30 cellular contexts compared by ENCODE assay signal in the genomic region with DNA sequence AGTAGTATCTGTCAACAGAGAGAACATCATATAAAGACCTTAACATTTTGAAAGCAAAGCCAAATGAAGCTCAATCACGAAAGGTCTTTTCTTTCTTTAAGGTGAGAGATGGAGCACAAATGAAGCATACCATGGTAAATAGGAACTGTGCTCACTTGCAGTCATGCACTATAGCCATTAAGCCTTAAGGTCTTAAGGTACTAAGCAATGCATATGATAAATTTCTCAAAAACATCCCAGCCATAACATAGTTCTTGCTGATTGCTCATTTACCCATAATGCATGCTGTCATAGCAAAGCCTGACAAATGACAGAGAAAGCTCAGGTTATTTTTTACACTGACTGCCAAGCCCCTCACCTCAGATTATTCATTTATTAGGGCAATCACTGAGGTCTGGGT.
DNase-seq lines count a peak whose midpoint lies in the region; ATAC-seq and TF ChIP-seq lines count a peak whose summit lies in the region.
"Had no signal": no experiment of that assay in that cellular context is flagged by ENCODE, and none has a peak within 500 bp of the region (broad histone marks: within the 10 kb centered on the region; RNA-seq: fewer than 3 reads in every experiment).

No MANE protein-coding gene starts in this region.

- H3K27me3 ChIP-seq in CD8-positive, alpha-beta memory T cell (ENCODE audit: insufficient read depth, low read length, poor library complexity, severe bottlenecking): no peaks in the 10 kb centered on the region
- H3K27me3 ChIP-seq: BLaER1; BLaER1 treated with 17β-estradiol and CSF1 and Interleukin-3, amounts not matched to agents 10 nM and 100 nM had no signal

- H3K4me1 ChIP-seq in HEK293 (ENCODE audit: control insufficient read depth, insufficient read depth, low read length): no peaks in the 10 kb centered on the region; the same call in 1 of the 2 replicates
- H3K4me1 ChIP-seq in CD8-positive, alpha-beta memory T cell (ENCODE audit: insufficient read depth, low read length): no peaks in the 10 kb centered on the region
- H3K4me1 ChIP-seq: A549; BE2C; BLaER1; BLaER1 treated with 17β-estradiol and CSF1 and Interleukin-3, amounts not matched to agents 10 nM and 100 nM; Caco-2 had no signal

- no peak overlapping the region for H3K27ac ChIP-seq in HEK293 (ENCODE audit: extremely low read depth, low read depth, low read length)
- H3K27ac ChIP-seq in CD8-positive, alpha-beta memory T cell (ENCODE audit: low read depth, low read length): no peak overlapping the region
- H3K27ac ChIP-seq: 22Rv1; A549; BLaER1; BLaER1 treated with 17β-estradiol and CSF1 and Interleukin-3, amounts not matched to agents 10 nM and 100 nM; C4-2B had no signal

- no peak overlapping the region for H3K4me3 Mint-ChIP-seq in CD8-positive, alpha-beta memory T cell
- H3K4me3 Mint-ChIP-seq: B cell; CD14-positive monocyte; CD4-positive, alpha-beta memory T cell; CD4-positive, alpha-beta T cell; CD4-positive, CD25-positive, alpha-beta regulatory T cell; CD8-positive, alpha-beta T cell had no signal

- no peaks in the 10 kb centered on the region for H3K4me1 Mint-ChIP-seq in CD8-positive, alpha-beta memory T cell
- H3K4me1 Mint-ChIP-seq: B cell; CD14-positive monocyte; CD4-positive, alpha-beta memory T cell; CD4-positive, CD25-positive, alpha-beta regulatory T cell had no signal

- DNase-seq in stimulated activated CD4-positive, alpha-beta T cell treated with anti-CD3 and anti-CD28 coated beads, Interleukin-4, amount 100 ng/mL, for 24 hours: no peak
- DNase-seq in CD8-positive, alpha-beta memory T cell: no peak
- DNase-seq: 8988T; ACHN; AML-193; BE2C; C1 segment of cervical spinal cord; Caco-2; Calu3; CD4-positive, alpha-beta memory T cell; CD4-positive, alpha-beta T cell; CD4-positive, CD25-positive, alpha-beta regulatory T cell; CD8-positive, alpha-beta T cell; COR-L47; DMS 273 treated with DMSO at 0.1 percent for 48 hours; DMS153; DMS53; DMS79; DMS79 treated with DMSO at 0.1 percent for 48 hours; DND-41; EL had no signal

- H3K9me3 Mint-ChIP-seq in CD8-positive, alpha-beta memory T cell: peaks cover 0 to 7% (median 2%) of the 10 kb centered on the region in 5 donors
- H3K9me3 Mint-ChIP-seq: CD8-positive, alpha-beta T cell had no signal

- no peak overlapping the region for H3K4me3 ChIP-seq in HEK293 (ENCODE audit: low read depth, low read length)
- H3K4me3 ChIP-seq in CD8-positive, alpha-beta memory T cell (ENCODE audit: low read length): no peak overlapping the region
- H3K4me3 ChIP-seq: A549; BLaER1; BLaER1 treated with 17β-estradiol and CSF1 and Interleukin-3, amounts not matched to agents 10 nM and 100 nM had no signal

- no peaks in the 10 kb centered on the region for H3K27me3 Mint-ChIP-seq in CD8-positive, alpha-beta memory T cell
- H3K27me3 Mint-ChIP-seq: CD4-positive, alpha-beta memory T cell; CD4-positive, alpha-beta T cell; CD4-positive, CD25-positive, alpha-beta regulatory T cell had no signal

- ATAC-seq in esophagus mucosa: peak; percentile 96
- ATAC-seq: A549; CD8-positive, alpha-beta T cell had no signal

- CTCF ChIA-PET in HEK293 (lab: Yijun Ruan, JAX): interaction anchor here (0.6 kb wide), 1 partner anchor 866 kb away, joined by 3 read pairs; no protein-coding TSS in a partner anchor
- CTCF ChIA-PET in CD8-positive, alpha-beta memory T cell (lab: Charles Lee): no interaction called here

- H3K27ac Mint-ChIP-seq in CD8-positive, alpha-beta memory T cell: no peak overlapping the region
- H3K27ac Mint-ChIP-seq: B cell; CD14-positive monocyte; CD4-positive, alpha-beta memory T cell; CD4-positive, alpha-beta T cell; CD4-positive, CD25-positive, alpha-beta regulatory T cell; CD8-positive, alpha-beta T cell had no signal

- no peaks in the 10 kb centered on the region for H3K36me3 Mint-ChIP-seq in CD8-positive, alpha-beta memory T cell
- H3K36me3 Mint-ChIP-seq: CD14-positive monocyte; CD4-positive, CD25-positive, alpha-beta regulatory T cell; CD8-positive, alpha-beta T cell had no signal

- no peaks in the 10 kb centered on the region for H3K36me3 ChIP-seq in HEK293 (ENCODE audit: control insufficient read depth in 2 of 2, insufficient read depth in 1 of 2, low read length in 2 of 2)
- no peaks in the 10 kb centered on the region for H3K36me3 ChIP-seq in CD8-positive, alpha-beta memory T cell (ENCODE audit: insufficient read depth, low read length)
- H3K36me3 ChIP-seq: BE2C; BLaER1; BLaER1 treated with 17β-estradiol and CSF1 and Interleukin-3, amounts not matched to agents 10 nM and 100 nM had no signal

- no peak for TF ChIP-seq CTCF in HEK293 (tag by site-specific recombination; IDR thresholded peaks at IDR 0.05)

- POLR2A ChIA-PET in HEK293 (lab: Yijun Ruan, JAX): no interaction called here
- POLR2A ChIA-PET in CD8-positive, alpha-beta memory T cell (lab: Charles Lee): no interaction called here

- H3K9me3 ChIP-seq in HEK293 (ENCODE audit: control insufficient read depth, insufficient read depth, low read depth, low read length): no peaks in the 10 kb centered on the region
- H3K9me3 ChIP-seq in CD8-positive, alpha-beta memory T cell (ENCODE audit: low read length): no peaks in the 10 kb centered on the region
- H3K9me3 ChIP-seq: A549, BE2C had no signal

TF ChIP-seq in HEK293, 187 proteins besides CTCF, POLR2A, EP300 and RAD21:
- TF ChIP-seq, protein P1, sequence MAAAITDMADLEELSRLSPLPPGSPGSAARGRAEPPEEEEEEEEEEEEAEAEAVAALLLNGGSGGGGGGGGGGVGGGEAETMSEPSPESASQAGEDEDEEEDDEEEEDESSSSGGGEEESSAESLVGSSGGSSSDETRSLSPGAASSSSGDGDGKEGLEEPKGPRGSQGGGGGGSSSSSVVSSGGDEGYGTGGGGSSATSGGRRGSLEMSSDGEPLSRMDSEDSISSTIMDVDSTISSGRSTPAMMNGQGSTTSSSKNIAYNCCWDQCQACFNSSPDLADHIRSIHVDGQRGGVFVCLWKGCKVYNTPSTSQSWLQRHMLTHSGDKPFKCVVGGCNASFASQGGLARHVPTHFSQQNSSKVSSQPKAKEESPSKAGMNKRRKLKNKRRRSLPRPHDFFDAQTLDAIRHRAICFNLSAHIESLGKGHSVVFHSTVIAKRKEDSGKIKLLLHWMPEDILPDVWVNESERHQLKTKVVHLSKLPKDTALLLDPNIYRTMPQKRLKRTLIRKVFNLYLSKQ (tag by site-specific recombination; IDR thresholded peaks at IDR 0.05; ENCODE audit: borderline replicate concordance): no peak
- TF ChIP-seq, protein P2, sequence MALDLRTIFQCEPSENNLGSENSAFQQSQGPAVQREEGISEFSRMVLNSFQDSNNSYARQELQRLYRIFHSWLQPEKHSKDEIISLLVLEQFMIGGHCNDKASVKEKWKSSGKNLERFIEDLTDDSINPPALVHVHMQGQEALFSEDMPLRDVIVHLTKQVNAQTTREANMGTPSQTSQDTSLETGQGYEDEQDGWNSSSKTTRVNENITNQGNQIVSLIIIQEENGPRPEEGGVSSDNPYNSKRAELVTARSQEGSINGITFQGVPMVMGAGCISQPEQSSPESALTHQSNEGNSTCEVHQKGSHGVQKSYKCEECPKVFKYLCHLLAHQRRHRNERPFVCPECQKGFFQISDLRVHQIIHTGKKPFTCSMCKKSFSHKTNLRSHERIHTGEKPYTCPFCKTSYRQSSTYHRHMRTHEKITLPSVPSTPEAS (tag by site-specific recombination; IDR thresholded peaks at IDR 0.05): no peak
- TF ChIP-seq FEZF1 (tag by site-specific recombination; IDR thresholded peaks at IDR 0.05) (0 out of 2 replicates have a peak, but pooled peaks have one; percentile 6), ZNF114 (tag by site-specific recombination; IDR thresholded peaks at IDR 0.05) (no peak)
